ENCODE assay signal across 30 cellular contexts in the genomic region with DNA sequence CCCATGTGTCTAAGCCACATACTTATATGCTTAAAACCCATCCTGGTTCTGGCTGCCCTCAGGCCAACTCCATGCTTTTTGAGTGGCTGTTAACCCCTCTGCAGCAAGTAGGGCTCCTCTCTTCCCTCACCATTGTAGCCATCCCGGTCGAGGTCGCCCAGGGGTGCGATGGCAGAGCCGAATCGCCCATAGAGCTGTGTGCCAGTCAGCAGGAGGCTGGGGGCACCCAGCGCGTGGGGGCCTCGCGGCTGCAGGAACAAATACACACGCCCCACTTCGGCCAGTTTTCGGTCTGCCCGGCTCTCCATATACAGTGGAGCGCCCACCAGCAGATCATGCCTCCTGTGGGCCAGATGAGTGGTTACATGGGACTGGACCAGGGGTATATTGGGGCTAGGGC.
"Had no signal": no experiment of that assay in that cellular context is flagged by ENCODE, and none has a peak within 500 bp of the region (broad histone marks: within the 10 kb centered on the region; RNA-seq: fewer than 3 reads in every experiment).

No MANE protein-coding gene starts in this region.

- H3K36me3 Mint-ChIP-seq: activated CD4-positive, alpha-beta memory T cell treated with anti-CD3 and anti-CD28 coated beads for 36 hours; activated naive CD4-positive, alpha-beta T cell treated with anti-CD3 and anti-CD28 coated beads, Interleukin-2, amount 50 U/mL, for 24 hours; activated naive CD8-positive, alpha-beta T cell treated with anti-CD3 and anti-CD28 coated beads for 36 hours had no signal

- H3K4me3 Mint-ChIP-seq: activated CD4-positive, alpha-beta memory T cell treated with anti-CD3 and anti-CD28 coated beads for 36 hours; activated CD8-positive, alpha-beta T cell treated with anti-CD3 and anti-CD28 coated beads, Interleukin-2, amount 10 ng/mL, durations not matched to agents 7 days and 5 days; activated naive CD4-positive, alpha-beta T cell treated with anti-CD3 and anti-CD28 coated beads for 36 hours; activated naive CD4-positive, alpha-beta T cell treated with anti-CD3 and anti-CD28 coated beads, Interleukin-2, amount 50 U/mL, for 24 hours; activated naive CD8-positive, alpha-beta T cell treated with anti-CD3 and anti-CD28 coated beads for 36 hours; activated naive CD8-positive, alpha-beta T cell treated with anti-CD3 and anti-CD28 coated beads, Interleukin-2, amount 50 U/mL, for 24 hours; activated T-cell treated with anti-CD3 and anti-CD28 coated beads, Interleukin-2, amount 50 U/mL, for 24 hours; activated T-cell treated with anti-CD3 and anti-CD28 coated beads, Interleukin-2, amount 50 U/mL, for 72 hours; effector memory CD8-positive, alpha-beta T cell had no signal

- H3K4me2 ChIP-seq: hepatocyte had no signal

- H3K4me3 ChIP-seq: adrenal gland, body of pancreas, breast epithelium, cardiac muscle cell, esophagus squamous epithelium, gastroesophageal sphincter, heart right ventricle, hepatocyte had no signal

- H3K27ac ChIP-seq: adrenal gland, body of pancreas, breast epithelium, cardiac muscle cell, epithelial cell of prostate, esophagus squamous epithelium, gastroesophageal sphincter, heart right ventricle, hepatocyte had no signal

- ATAC-seq: activated CD8-positive, alpha-beta T cell treated with anti-CD3 and anti-CD28 coated beads, Interleukin-2, amount 10 ng/mL, durations not matched to agents 7 days and 5 days; activated naive CD8-positive, alpha-beta T cell treated with anti-CD3 and anti-CD28 coated beads, Interleukin-2, amount 50 U/mL, for 24 hours; activated T-cell treated with anti-CD3 and anti-CD28 coated beads, Interleukin-2, amount 50 U/mL, for 72 hours; body of pancreas; effector memory CD8-positive, alpha-beta T cell; gastroesophageal sphincter; heart right ventricle had no signal

- H3K36me3 ChIP-seq: adrenal gland, breast epithelium, cardiac muscle cell, esophagus squamous epithelium, gastroesophageal sphincter, heart right ventricle had no signal

- H3K79me2 ChIP-seq: hepatocyte had no signal

- H3K9me3 Mint-ChIP-seq: activated CD4-positive, alpha-beta memory T cell treated with anti-CD3 and anti-CD28 coated beads for 36 hours; activated naive CD4-positive, alpha-beta T cell treated with anti-CD3 and anti-CD28 coated beads for 36 hours; activated naive CD4-positive, alpha-beta T cell treated with anti-CD3 and anti-CD28 coated beads, Interleukin-2, amount 50 U/mL, for 24 hours; activated naive CD8-positive, alpha-beta T cell treated with anti-CD3 and anti-CD28 coated beads for 36 hours; activated naive CD8-positive, alpha-beta T cell treated with anti-CD3 and anti-CD28 coated beads, Interleukin-2, amount 50 U/mL, for 24 hours; activated T-cell treated with anti-CD3 and anti-CD28 coated beads, Interleukin-2, amount 50 U/mL, for 24 hours; activated T-cell treated with anti-CD3 and anti-CD28 coated beads, Interleukin-2, amount 50 U/mL, for 72 hours; effector memory CD8-positive, alpha-beta T cell had no signal

- DNase-seq: activated CD4-positive, alpha-beta memory T cell treated with anti-CD3 and anti-CD28 coated beads for 36 hours; activated CD4-positive, alpha-beta T cell treated with anti-CD3 and anti-CD28 coated beads for 48 hours; activated CD8-positive, alpha-beta memory T cell treated with anti-CD3 and anti-CD28 coated beads, Interleukin-2, amount 50 U/mL, for 48 hours; activated CD8-positive, alpha-beta T cell treated with anti-CD3 and anti-CD28 coated beads, Interleukin-2, amount 10 ng/mL, durations not matched to agents 7 days and 5 days; activated naive CD4-positive, alpha-beta T cell treated with anti-CD3 and anti-CD28 coated beads for 36 hours; activated naive CD8-positive, alpha-beta T cell treated with anti-CD3 and anti-CD28 coated beads for 36 hours; activated naive CD8-positive, alpha-beta T cell treated with anti-CD3 and anti-CD28 coated beads, Interleukin-2, amount 50 U/mL, for 24 hours; activated T-cell treated with anti-CD3 and anti-CD28 coated beads for 4 hours; activated T-cell treated with anti-CD3 and anti-CD28 coated beads, Interleukin-2, amount 50 U/mL, for 24 hours; activated T-cell treated with anti-CD3 and anti-CD28 coated beads, Interleukin-2, amount 50 U/mL, for 72 hours; amygdala; body of pancreas; central memory CD4-positive, alpha-beta T cell; cerebellar nuclear complex; cortex of kidney; dermis blood vessel endothelial cell; effector CD4-positive, alpha-beta T cell; effector memory CD8-positive, alpha-beta T cell; esophagus squamous epithelium; foreskin melanocyte; heart right ventricle; T-helper 1 cell; T-helper 2 cell had no signal

- H2AFZ ChIP-seq: hepatocyte had no signal

- H3K27me3 ChIP-seq: body of pancreas, breast epithelium had no signal

- H3K4me1 ChIP-seq: breast epithelium had no signal

- H3K9me3 ChIP-seq: adrenal gland, body of pancreas, breast epithelium, esophagus squamous epithelium, gastroesophageal sphincter, heart right ventricle had no signal

- H3K27ac Mint-ChIP-seq: activated CD4-positive, alpha-beta memory T cell treated with anti-CD3 and anti-CD28 coated beads for 36 hours; activated CD8-positive, alpha-beta T cell treated with anti-CD3 and anti-CD28 coated beads, Interleukin-2, amount 10 ng/mL, durations not matched to agents 7 days and 5 days; activated naive CD4-positive, alpha-beta T cell treated with anti-CD3 and anti-CD28 coated beads for 36 hours; activated naive CD4-positive, alpha-beta T cell treated with anti-CD3 and anti-CD28 coated beads, Interleukin-2, amount 50 U/mL, for 24 hours; activated naive CD8-positive, alpha-beta T cell treated with anti-CD3 and anti-CD28 coated beads for 36 hours; activated naive CD8-positive, alpha-beta T cell treated with anti-CD3 and anti-CD28 coated beads, Interleukin-2, amount 50 U/mL, for 24 hours; activated T-cell treated with anti-CD3 and anti-CD28 coated beads, Interleukin-2, amount 50 U/mL, for 24 hours; activated T-cell treated with anti-CD3 and anti-CD28 coated beads, Interleukin-2, amount 50 U/mL, for 72 hours; effector memory CD8-positive, alpha-beta T cell had no signal
